In the genomic region with DNA sequence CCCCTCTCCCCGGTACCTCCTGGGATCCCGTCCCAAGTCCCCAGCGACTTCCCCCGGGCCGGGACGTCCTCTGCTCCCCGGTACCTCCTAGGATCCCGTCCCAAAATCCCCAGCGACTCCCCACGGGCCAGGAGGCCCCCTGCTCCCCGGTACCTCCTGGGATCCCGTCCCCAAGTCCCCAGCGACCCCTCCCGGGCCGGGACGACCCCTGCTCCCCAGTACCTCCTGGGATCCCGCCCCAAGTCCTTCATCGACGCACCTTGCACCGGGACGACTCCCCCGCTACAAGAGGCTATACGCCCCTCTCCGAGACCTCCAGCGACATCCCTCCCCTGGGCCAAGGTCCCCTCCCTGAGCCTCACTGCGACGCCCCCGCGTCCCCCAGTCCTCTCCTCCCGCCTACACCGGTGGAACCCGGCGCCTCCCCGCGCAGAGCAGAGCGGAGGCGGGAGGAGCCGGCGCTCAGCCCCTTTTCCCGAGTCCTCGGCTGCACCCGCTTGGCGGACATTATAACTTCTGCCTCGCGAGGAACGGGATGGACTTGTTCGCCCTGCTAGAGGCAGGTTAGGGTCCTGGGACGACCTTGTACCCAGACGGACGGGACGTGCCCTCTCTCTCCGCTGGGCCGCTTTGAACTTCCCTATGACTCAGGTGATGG, we compare ENCODE assay signal across 8 cellular contexts. TPM values are rescaled to one million over a fixed set of nuclear protein-coding genes. Genes with fewer than 3 reads are reported as not detected.
DNase-seq lines count a peak whose midpoint lies in the region; FAIRE-seq and TF ChIP-seq lines count a peak whose summit lies in the region.

No MANE protein-coding gene starts in this region.

- intact Hi-C loops in transverse colon (cut with DNase I; ENCODE audit: low total_unique reads): no loop called here

- no peak for FAIRE-seq in HTR-8/SVneo (lab: Jason Lieb, UNC)

- H3K9me3 ChIP-seq in SJCRH30 (replicated peaks) (no peaks in the 10 kb centered on the region), mesodermal cell (ENCODE audit: control insufficient read depth, low read length) (no peaks in the 10 kb centered on the region), transverse colon (no peaks in the 10 kb centered on the region)

- DNase-seq in EH (ENCODE audit: low read depth) (peak; percentile 16), SJCRH30 (peak in 1 of 2 experiments; percentile 26), ecto neural progenitor cell (ENCODE audit: low spot score) (peak; percentile 78), transverse colon (peak; percentile 60), NCI-H128 (lab: John Stamatoyannopoulos, UW; ENCODE audit: unreplicated experiment) (no peak), NCI-H774 (lab: John Stamatoyannopoulos, UW) (no peak), HTR-8/SVneo (ENCODE audit: insufficient read length, low spot score) (no peak)

- H3K36me3 ChIP-seq in SJCRH30 (no peaks in the 10 kb centered on the region), mesodermal cell (ENCODE audit: control insufficient read depth, insufficient read depth, low read length) (no peaks in the 10 kb centered on the region), transverse colon (no peaks in the 10 kb centered on the region)

- H3K4me1 ChIP-seq in SJCRH30 (peaks cover 14% of the 10 kb centered on the region), mesodermal cell (ENCODE audit: control insufficient read depth, insufficient read depth, low read length, poor library complexity, severe bottlenecking) (peaks cover 5% of the 10 kb centered on the region), transverse colon (peaks cover 10 to 61% (median 38%) of the 10 kb centered on the region in 4 donors)

- no peak for TF ChIP-seq CTCF in transverse colon (IDR thresholded peaks at IDR 0.05)

- no peak for TF ChIP-seq EP300 in transverse colon (IDR thresholded peaks at IDR 0.05; ENCODE audit: low read depth)

- H3K27me3 ChIP-seq in SJCRH30 (no peaks in the 10 kb centered on the region), transverse colon (no peaks in the 10 kb centered on the region)

- in situ Hi-C loops in transverse colon (cut with MboI; ENCODE audit: low pct_ligation_motif_present in 1 of 4, low pct_unique_long_range_greater_than_20kb in 1 of 4, low sequenced_read_pairs in 3 of 4): no loop called here

- WGBS in mesodermal cell (ENCODE audit: insufficient coverage in 2 of 2), 2 experiments: 2 to 5% methylated on average over 36 to 37 of the region's 53 CpGs
- WGBS in transverse colon (ENCODE audit: low coverage in 1 of 2), 2 donors: 3% methylated on average over 48 of the region's 53 CpGs; no CpG with 5 or more reads in 1 of the 2 donors

- TF ChIP-seq POLR2A in transverse colon (IDR thresholded peaks at IDR 0.05): no peak

- H3K27ac ChIP-seq in SJCRH30 (peak overlapping the region; percentile 70), mesodermal cell (ENCODE audit: low read depth, low read length, severe bottlenecking) (no peak overlapping the region), transverse colon (peak overlapping the region; percentile 78 to 88 (median 84))

- H3K4me3 ChIP-seq in SJCRH30: peak overlapping the region; percentile 89
- H3K4me3 ChIP-seq in mesodermal cell (ENCODE audit: extremely low read depth, insufficient read depth, low read length, poor library complexity, severe bottlenecking): peak overlapping the region; percentile 60
- peak overlapping the region; percentile 58 to 85 (median 72) for H3K4me3 ChIP-seq in transverse colon

RNA-seq across cellular contexts. Expression of gene KREMEN1, which starts 0.9 kb away (rescaled TPM):
- total RNA-seq in SJCRH30 (2014; rRNA removed; shearing (Covaris generic)): 37.5 and 45.7 TPM in 2 replicates
- 21.5 TPM for polyA plus RNA-seq in mesodermal cell (2013, experiment 1 of 2)
- polyA plus RNA-seq in mesodermal cell (2013, experiment 2 of 2): 15.1 TPM
- 10 to 100 TPM in 3 of 4 donors, 1 to 10 TPM in 1; 5.2 to 39.2 (median 20.1) TPM for total RNA-seq in transverse colon

RNA-seq across cellular contexts. Expression of gene C22orf31, which starts 12.1 kb away (rescaled TPM):
- total RNA-seq in SJCRH30 (2014; rRNA removed; shearing (Covaris generic)): not detected in 2 replicates
- polyA plus RNA-seq in mesodermal cell (2013, experiment 1 of 2): not detected
- polyA plus RNA-seq in mesodermal cell (2013, experiment 2 of 2): not detected
- not detected for total RNA-seq in transverse colon

Comparison
In these comparisons a context has a peak if more than half of its experiments do, and no peak if none do; other contexts are left out.
1. DNase-seq: peak in EH (single experiment), ecto neural progenitor cell (single experiment) and transverse colon (single experiment); none in NCI-H128 (single experiment), NCI-H774 (single experiment) and HTR-8/SVneo (single experiment).
2. Peak in every context shown above with its lines, with median percentiles within 50 percentile points of each other: H3K4me3 ChIP-seq.